Comparison of ENCODE assay signal across 12 cellular contexts in the genomic region with DNA sequence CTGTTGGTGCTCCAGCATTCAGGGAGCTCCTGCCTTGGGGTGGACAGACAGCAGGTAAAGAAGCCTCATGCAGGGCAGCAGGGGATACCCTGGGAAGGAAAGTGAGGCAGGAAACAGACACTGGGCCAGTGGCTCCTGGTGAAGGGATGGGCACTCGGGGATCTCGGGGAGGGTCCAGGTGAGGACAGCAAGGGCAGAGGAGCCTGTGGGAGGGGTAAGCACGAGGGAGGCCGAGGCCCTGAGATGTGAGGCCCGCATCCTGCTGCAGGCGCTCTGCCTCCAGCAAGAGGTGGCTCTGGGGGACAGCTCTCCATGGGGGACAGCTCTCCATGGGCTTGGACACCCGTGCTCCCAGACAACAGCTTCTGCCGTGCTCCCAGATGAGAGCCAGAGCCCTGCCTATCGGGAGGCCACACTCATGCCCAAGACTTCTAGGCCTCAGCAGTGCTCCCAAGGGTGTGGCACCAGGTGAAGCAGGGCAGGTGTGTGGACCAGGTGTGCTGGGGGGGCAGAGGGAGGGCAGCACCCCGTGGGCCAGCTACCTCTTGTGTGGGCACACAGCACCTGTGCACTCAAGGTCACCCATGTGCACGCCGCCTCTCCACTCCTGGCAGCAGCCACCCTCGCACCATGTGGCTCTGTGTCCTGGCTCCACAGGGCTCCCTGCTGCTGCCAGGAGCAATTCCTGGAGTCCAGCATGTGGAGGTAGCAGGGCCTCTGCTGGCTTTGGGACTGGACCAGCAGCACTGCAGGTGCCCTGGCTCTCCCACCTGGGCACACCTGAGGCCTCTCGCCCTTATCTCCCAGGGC.
DNase-seq lines count a peak whose midpoint lies in the region; ATAC-seq and TF ChIP-seq lines count a peak whose summit lies in the region.
"Had no signal": no experiment of that assay in that cellular context is flagged by ENCODE, and none has a peak within 500 bp of the region (broad histone marks: within the 10 kb centered on the region; RNA-seq: fewer than 3 reads in every experiment).

No MANE protein-coding gene starts in this region.

- H2BK120ac ChIP-seq in H9 (ENCODE audit: low read depth, low read length, poor library complexity, severe bottlenecking) = no peak overlapping the region

- TF ChIP-seq CTCF in CD14-positive monocyte (IDR thresholded peaks at IDR 0.05) (no peak), H9 (conservative IDR thresholded peaks at IDR 0.05) (no peak), nephron (IDR thresholded peaks at IDR 0.05; ENCODE audit: unreplicated experiment in 3 of 3) (no peak)

- no peak overlapping the region for H3K18ac ChIP-seq in H9 (ENCODE audit: insufficient read length, low read depth, low read length)

- intact Hi-C loops in CD14-positive monocyte (cut with micrococcal nuclease) = loop anchor here in 1 of 2 donors (10.0 kb wide), 1 partner anchor 199 kb away; the partner anchor contains the start of gene PAXIP1
- intact Hi-C loops in activated T-helper 1 cell treated with anti-CD3 and anti-CD28 coated beads, Interleukin-12 subunit alpha, Interleukin-12 subunit beta, Interleukin-2, Interleukin-4 antibody, amounts not matched to agents 30 ng/mL and 10 ng/mL and 1 ng/mL, durations not matched to agents 14 hours and 24 hours and 36 hours (cut with micrococcal nuclease) = loop anchor here (2.0 kb wide), 1 partner anchor 441 kb away; the partner anchor contains the start of gene RBM33

- H3K27ac ChIP-seq in H9 (ENCODE audit: insufficient read length, low read depth, low read length) = no peak overlapping the region

- no peak overlapping the region for H3K9ac ChIP-seq in H9 (ENCODE audit: extremely low read depth, insufficient read length, low read length)

- no peaks in the 10 kb centered on the region for H3K27me3 ChIP-seq in H9 (ENCODE audit: insufficient read depth, low read length)

- H4K91ac ChIP-seq in H9 (ENCODE audit: insufficient read length, low read depth, low read length) = peak overlapping the region; percentile 53

- H3T11ph ChIP-seq in H9 (ENCODE audit: low read length) = no peak overlapping the region

- no peak overlapping the region for H4K8ac ChIP-seq in H9 (replicated peaks; ENCODE audit: insufficient read length, low read depth, low read length)

- no peak overlapping the region for H3K56ac ChIP-seq in H9 (ENCODE audit: insufficient read length, low read depth, low read length)

- H3K4me1 Mint-ChIP-seq in CD14-positive monocyte = peaks cover 29% of the 10 kb centered on the region
- peaks cover 12% of the 10 kb centered on the region in 2 experiments for H3K4me1 Mint-ChIP-seq in H9
- H3K4me1 Mint-ChIP-seq in activated T-helper 1 cell treated with anti-CD3 and anti-CD28 coated beads, Interleukin-12 subunit alpha, Interleukin-12 subunit beta, Interleukin-2, Interleukin-4 antibody, amounts not matched to agents 30 ng/mL and 10 ng/mL and 1 ng/mL, durations not matched to agents 14 hours and 24 hours and 36 hours (ENCODE audit: low read depth) = peaks cover 44% of the 10 kb centered on the region
- peaks cover 23% of the 10 kb centered on the region for H3K4me1 Mint-ChIP-seq in nephron

- no peak overlapping the region for H2BK5ac ChIP-seq in H9 (ENCODE audit: insufficient read length, low read length)

- H3K9me3 Mint-ChIP-seq in CD14-positive monocyte (peaks cover 2 to 10% (median 5%) of the 10 kb centered on the region in 7 donors), H9 (peaks cover 17 to 21% of the 10 kb centered on the region in 2 experiments), nephron (peaks cover 7% of the 10 kb centered on the region)
- H3K9me3 Mint-ChIP-seq in activated T-helper 1 cell treated with anti-CD3 and anti-CD28 coated beads, Interleukin-12 subunit alpha, Interleukin-12 subunit beta, Interleukin-2, Interleukin-4 antibody, amounts not matched to agents 30 ng/mL and 10 ng/mL and 1 ng/mL, durations not matched to agents 14 hours and 24 hours and 36 hours = peaks cover 9% of the 10 kb centered on the region
- H3K9me3 Mint-ChIP-seq: CD8-positive, alpha-beta memory T cell had no signal

- no peaks in the 10 kb centered on the region; the same call in 1 of the 2 replicates for H3K4me1 ChIP-seq in H9 (ENCODE audit: insufficient read depth, low read length)

- H3K36me3 Mint-ChIP-seq in CD14-positive monocyte (no peaks in the 10 kb centered on the region), H9 (ENCODE audit: insufficient read depth in 1 of 3, low read depth in 3 of 3) (peaks cover 0 to 9% (median 6%) of the 10 kb centered on the region in 3 experiments; a peak in 4 of 7 replicates), nephron (ENCODE audit: low read depth) (no peaks in the 10 kb centered on the region)
- peaks cover 11% of the 10 kb centered on the region for H3K36me3 Mint-ChIP-seq in activated T-helper 1 cell treated with anti-CD3 and anti-CD28 coated beads, Interleukin-12 subunit alpha, Interleukin-12 subunit beta, Interleukin-2, Interleukin-4 antibody, amounts not matched to agents 30 ng/mL and 10 ng/mL and 1 ng/mL, durations not matched to agents 14 hours and 24 hours and 36 hours (ENCODE audit: low read depth)

- no peak for DNase-seq in CD14-positive monocyte (ENCODE audit: low spot score)
- DNase-seq in H9 = no peak
- DNase-seq in activated T-helper 1 cell treated with anti-CD3 and anti-CD28 coated beads, Interleukin-12 subunit alpha, Interleukin-12 subunit beta, Interleukin-2, Interleukin-4 antibody, amounts not matched to agents 30 ng/mL and 10 ng/mL and 1 ng/mL, durations not matched to agents 14 hours and 24 hours and 36 hours (ENCODE audit: low spot score) = no peak
- no peak for DNase-seq in iPS-NIHi7 (ENCODE audit: extremely low spot score)
- DNase-seq in activated gamma-delta T cell (lab: John Stamatoyannopoulos, UW) = no peak
- DNase-seq: activated T-cell treated with anti-CD3 and anti-CD28 coated beads, Interleukin-2, amount 50 U/mL, for 72 hours; CD8-positive, alpha-beta memory T cell; NCI-H1436; NCI-H510A treated with DMSO at 0.1 percent for 48 hours; SIG-M5 had no signal

- no peaks in the 10 kb centered on the region for H3K9me3 ChIP-seq in H9 (ENCODE audit: control insufficient read depth, low read depth, low read length)

- no peaks in the 10 kb centered on the region for H4K20me1 ChIP-seq in H9 (ENCODE audit: control insufficient read depth, insufficient read depth, insufficient read length)

- no CpG with 5 or more reads among the region's 14 CpGs for WGBS in H9 (ENCODE audit: extremely low coverage, insufficient read length, low lambda C conversion rate)

- H3K23ac ChIP-seq in H9 (ENCODE audit: insufficient read length, low read depth, low read length) = no peak overlapping the region

- no peaks in the 10 kb centered on the region for H3K79me2 ChIP-seq in H9 (ENCODE audit: insufficient read depth, low read length)

- no peak overlapping the region for H2AK5ac ChIP-seq in H9 (ENCODE audit: insufficient read length, low read length)

- H3K14ac ChIP-seq in H9 (ENCODE audit: insufficient read depth, low read length) = peak overlapping the region; percentile 67; the same call in 1 of the 2 replicates

- no peak overlapping the region for H2BK20ac ChIP-seq in H9 (ENCODE audit: low read depth, low read length, poor library complexity, severe bottlenecking)

- H3K27me3 Mint-ChIP-seq in CD14-positive monocyte (ENCODE audit: low read depth in 3 of 3) = peaks cover 0 to 8% (median 0%) of the 10 kb centered on the region in 3 donors
- H3K27me3 Mint-ChIP-seq in H9 (ENCODE audit: low read depth) = peaks cover 8% of the 10 kb centered on the region
- H3K27me3 Mint-ChIP-seq in activated T-helper 1 cell treated with anti-CD3 and anti-CD28 coated beads, Interleukin-12 subunit alpha, Interleukin-12 subunit beta, Interleukin-2, Interleukin-4 antibody, amounts not matched to agents 30 ng/mL and 10 ng/mL and 1 ng/mL, durations not matched to agents 14 hours and 24 hours and 36 hours (ENCODE audit: insufficient read depth) = no peaks in the 10 kb centered on the region
- peaks cover 4% of the 10 kb centered on the region for H3K27me3 Mint-ChIP-seq in nephron (ENCODE audit: low read depth)

- H3K27ac Mint-ChIP-seq in CD14-positive monocyte (peak overlapping the region in 5 of 7 donors; percentile 5 to 100 (median 61)), H9 (no peak overlapping the region), nephron (peak overlapping the region in 2 of 3 experiments; percentile 60 to 72)
- H3K27ac Mint-ChIP-seq in activated T-helper 1 cell treated with anti-CD3 and anti-CD28 coated beads, Interleukin-12 subunit alpha, Interleukin-12 subunit beta, Interleukin-2, Interleukin-4 antibody, amounts not matched to agents 30 ng/mL and 10 ng/mL and 1 ng/mL, durations not matched to agents 14 hours and 24 hours and 36 hours = peak overlapping the region; percentile 65

- no peak overlapping the region for H3K4me2 ChIP-seq in H9 (ENCODE audit: insufficient read depth, insufficient read length, low read length)

- no peak overlapping the region for H3K4me3 Mint-ChIP-seq in CD14-positive monocyte
- no peak overlapping the region for H3K4me3 Mint-ChIP-seq in H9
- no peak overlapping the region for H3K4me3 Mint-ChIP-seq in activated T-helper 1 cell treated with anti-CD3 and anti-CD28 coated beads, Interleukin-12 subunit alpha, Interleukin-12 subunit beta, Interleukin-2, Interleukin-4 antibody, amounts not matched to agents 30 ng/mL and 10 ng/mL and 1 ng/mL, durations not matched to agents 14 hours and 24 hours and 36 hours
- no peak overlapping the region for H3K4me3 Mint-ChIP-seq in nephron

- H3K79me1 ChIP-seq in H9 (ENCODE audit: insufficient read depth, low read depth, low read length, poor library complexity, severe bottlenecking) = no peaks in the 10 kb centered on the region

- ATAC-seq in GM18517 (IDR thresholded peaks at IDR 0.05; ENCODE audit: unreplicated experiment) = no peak
- ATAC-seq: activated T-cell treated with anti-CD3 and anti-CD28 coated beads, Interleukin-2, amount 50 U/mL, for 72 hours had no signal

- peaks cover 4% of the 10 kb centered on the region for H3K23me2 ChIP-seq in H9 (ENCODE audit: insufficient read length, low read depth, low read length, poor library complexity, severe bottlenecking)

- no peak overlapping the region for H2AFZ ChIP-seq in H9 (ENCODE audit: low read length)

- no peak overlapping the region for H3K4ac ChIP-seq in H9 (ENCODE audit: low read depth, low read length)

- H2BK15ac ChIP-seq in H9 (ENCODE audit: low read depth, low read length) = no peak overlapping the region

- H2BK12ac ChIP-seq in H9 (ENCODE audit: insufficient read length, low read depth, low read length) = no peak overlapping the region

- H4K5ac ChIP-seq in H9 (ENCODE audit: insufficient read length, low read depth, low read length) = no peak overlapping the region

Comparison
In these comparisons a context has a peak if more than half of its experiments do, and no peak if none do; other contexts are left out.
1. H3K27ac Mint-ChIP-seq: peak in CD14-positive monocyte (5 of 7), activated T-helper 1 cell treated with anti-CD3 and anti-CD28 coated beads, Interleukin-12 subunit alpha, Interleukin-12 subunit beta, Interleukin-2, Interleukin-4 antibody, amounts not matched to agents 30 ng/mL and 10 ng/mL and 1 ng/mL, durations not matched to agents 14 hours and 24 hours and 36 hours (single experiment) and nephron (2 of 3); none in H9 (0 of 3).